In the genomic region with DNA sequence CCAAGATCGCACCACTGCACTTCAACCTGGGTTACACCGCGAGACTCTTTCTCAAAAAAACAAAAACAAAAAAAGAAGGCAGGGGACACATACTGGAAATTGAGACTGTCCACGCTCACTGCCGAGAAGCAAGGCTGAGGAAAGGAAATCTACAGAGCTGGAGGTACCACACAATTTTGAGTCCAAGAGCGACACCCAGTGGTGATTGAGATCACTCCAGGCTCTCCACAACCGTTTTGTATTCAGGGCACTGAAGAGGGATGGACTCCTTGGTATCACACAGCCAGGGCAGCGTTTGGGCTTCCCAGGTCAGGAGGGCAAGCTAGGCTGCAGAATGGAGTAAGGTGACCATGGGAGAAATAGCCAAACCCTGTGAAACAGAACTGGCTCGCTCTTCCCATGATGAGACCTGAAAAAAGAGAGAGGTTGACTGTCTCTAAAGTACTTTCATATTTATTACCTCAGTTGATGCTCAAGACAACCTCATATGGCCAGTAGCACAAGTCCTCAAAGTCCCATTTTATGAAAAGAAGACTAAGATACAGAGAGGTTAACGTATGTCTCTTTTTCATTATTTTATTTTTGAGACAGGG, we compare ENCODE assay signal across 8 cellular contexts.
DNase-seq lines count a peak whose midpoint lies in the region; ATAC-seq and TF ChIP-seq lines count a peak whose summit lies in the region.

No MANE protein-coding gene starts in this region.

- peak; percentile 39 to 74 (median 61) for TF ChIP-seq CTCF in heart left ventricle (IDR thresholded peaks at IDR 0.05)

- H3K27ac ChIP-seq in heart left ventricle: no peak overlapping the region

- intact Hi-C loops in heart left ventricle (cut with DNase I): loop anchor here in 7 of 10 donors (2.0 to 10.0 kb wide), 7 partner anchors 148 to 1248 kb away; a partner anchor contains a TSS

- WGBS in heart left ventricle, 4 donors: 21 to 23% (median 21%) methylated on average over 10 of the region's 10 CpGs

- no peaks in the 10 kb centered on the region for H3K36me3 ChIP-seq in heart left ventricle

- ATAC-seq in heart left ventricle (peak in 3 of 4 donors; percentile 85 to 93 (median 88)), GM21360 (IDR thresholded peaks at IDR 0.05; ENCODE audit: unreplicated experiment) (no peak)

- peaks cover 0 to 4% (median 0%) of the 10 kb centered on the region in 12 donors for H3K4me1 ChIP-seq in heart left ventricle

- TF ChIP-seq POLR2A in heart left ventricle (IDR thresholded peaks at IDR 0.05): no peak

- H3K4me3 ChIP-seq in heart left ventricle: no peak overlapping the region

- no peaks in the 10 kb centered on the region for H3K9me3 ChIP-seq in heart left ventricle

- peaks cover 0 to 21% (median 5%) of the 10 kb centered on the region in 9 donors for H3K27me3 ChIP-seq in heart left ventricle

- DNase-seq in CMK (ENCODE audit: low read depth): peak; percentile 22
- peak; percentile 37 for DNase-seq in GOT3 (lab: John Stamatoyannopoulos, UW)
- peak; percentile 50 for DNase-seq in NCI-H1436 (lab: John Stamatoyannopoulos, UW)
- DNase-seq in SKM-1 (lab: John Stamatoyannopoulos, UW; ENCODE audit: unreplicated experiment): peak; percentile 47
- peak; percentile 16 for DNase-seq in activated naive CD8-positive, alpha-beta T cell treated with anti-CD3 and anti-CD28 coated beads, Interleukin-2, amount 50 U/mL, for 16 hours (ENCODE audit: low read depth, low spot score)
- DNase-seq in heart left ventricle: peak in 4 of 5 donors; percentile 46 to 54 (median 50)
- DNase-seq in renal cortical epithelial cell (ENCODE audit: low read depth): peak; percentile 64
